1 cellular context compared by ENCODE assay signal in genomic region chr1:156591181-156591431, GRCh38.
TF ChIP-seq lines count a peak whose summit lies in the region.

No MANE protein-coding gene starts in this region.

TF ChIP-seq in A549, 52 proteins besides CTCF, POLR2A, EP300 and RAD21 (continued from another document):
- TF ChIP-seq PBX3 (IDR thresholded peaks at IDR 0.05) = no peak
